In the genomic region with DNA sequence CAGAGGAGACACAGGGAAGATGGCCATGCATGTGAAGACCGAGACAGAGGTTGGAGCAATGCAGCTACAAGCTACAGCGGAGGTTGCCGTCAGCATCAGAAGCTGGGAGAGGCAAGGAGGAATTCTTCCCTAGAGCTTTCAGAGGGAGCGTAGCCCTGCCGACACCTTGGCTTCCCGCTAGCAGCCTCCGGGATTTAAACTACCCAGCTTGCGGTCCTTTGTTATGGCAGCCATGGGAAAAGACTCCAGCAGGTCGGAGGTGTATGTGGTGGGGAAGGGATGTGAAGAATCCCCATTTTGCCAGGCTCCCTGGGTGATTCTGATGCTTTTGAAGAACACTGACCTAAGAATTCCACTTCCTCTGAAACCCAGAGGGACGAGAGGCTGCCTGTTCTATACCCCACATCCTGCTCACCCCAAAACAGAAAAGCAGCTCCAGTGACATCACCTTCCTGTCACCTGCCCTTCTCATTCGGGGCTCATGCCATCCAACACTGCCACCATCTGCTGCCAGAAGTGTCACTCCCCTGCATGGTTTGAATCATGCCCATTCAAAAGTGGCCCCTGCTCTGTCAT, we compare ENCODE assay signal across 11 cellular contexts. TPM values are rescaled to one million over a fixed set of nuclear protein-coding genes. Genes with fewer than 3 reads are reported as not detected.
DNase-seq lines count a peak whose midpoint lies in the region; ATAC-seq, FAIRE-seq and TF ChIP-seq lines count a peak whose summit lies in the region.
"Had no signal": no experiment of that assay in that cellular context is flagged by ENCODE, and none has a peak within 500 bp of the region (broad histone marks: within the 10 kb centered on the region; RNA-seq: fewer than 3 reads in every experiment).

No MANE protein-coding gene starts in this region.

- H3K36me3 Mint-ChIP-seq in activated naive CD8-positive, alpha-beta T cell: no peaks in the 10 kb centered on the region
- no peaks in the 10 kb centered on the region for H3K36me3 Mint-ChIP-seq in naive thymus-derived CD8-positive, alpha-beta T cell

- peaks cover under 1% of the 10 kb centered on the region for H3K27me3 Mint-ChIP-seq in activated naive CD8-positive, alpha-beta T cell
- H3K27me3 Mint-ChIP-seq in naive thymus-derived CD8-positive, alpha-beta T cell: peaks cover 0 to 3% (median 0%) of the 10 kb centered on the region in 5 donors
- H3K27me3 Mint-ChIP-seq: stimulated activated naive CD8-positive, alpha-beta T cell treated with anti-CD3 and anti-CD28 coated beads, Interleukin-15, Interleukin-2, amounts not matched to agents 100 ng/mL and 50 ng/mL, for 24 hours had no signal

- in situ Hi-C loops in GM13977 (cut with MboI; ENCODE audit: low pct_unique_long_range_greater_than_20kb, low sequenced_read_pairs, unreplicated experiment): no loop called here

- H3K4me1 ChIP-seq in pancreas: peaks cover 0 to 4% (median 0%) of the 10 kb centered on the region in 3 donors

- H3K4me1 Mint-ChIP-seq in activated naive CD8-positive, alpha-beta T cell (ENCODE audit: low read depth): peaks cover 43% of the 10 kb centered on the region
- peaks cover 12 to 43% (median 41%) of the 10 kb centered on the region in 4 donors for H3K4me1 Mint-ChIP-seq in naive thymus-derived CD8-positive, alpha-beta T cell

- peak; percentile 24 to 56 for ATAC-seq in naive thymus-derived CD8-positive, alpha-beta T cell
- no peak for ATAC-seq in pancreas
- ATAC-seq in HG02840 (IDR thresholded peaks at IDR 0.05; ENCODE audit: low FRiP score, unreplicated experiment): no peak

- no peaks in the 10 kb centered on the region for H3K9me3 ChIP-seq in pancreas
- H3K9me3 ChIP-seq: spleen had no signal

- H3K27ac Mint-ChIP-seq in activated naive CD8-positive, alpha-beta T cell: peak overlapping the region; percentile 84
- peak overlapping the region; percentile 92 to 98 (median 95) for H3K27ac Mint-ChIP-seq in naive thymus-derived CD8-positive, alpha-beta T cell
- H3K27ac Mint-ChIP-seq: stimulated activated naive CD8-positive, alpha-beta T cell treated with anti-CD3 and anti-CD28 coated beads, Interleukin-15, Interleukin-2, amounts not matched to agents 100 ng/mL and 50 ng/mL, for 24 hours had no signal

- no peaks in the 10 kb centered on the region for H3K27me3 ChIP-seq in pancreas

- peak; percentile 38 for DNase-seq in GM13977 (ENCODE audit: low spot score)
- peak; percentile 19 for DNase-seq in NCI-H69 (lab: John Stamatoyannopoulos, UW)
- peak; percentile 14 to 79 (median 56) for DNase-seq in naive thymus-derived CD8-positive, alpha-beta T cell
- no peak for DNase-seq in pancreas
- no peak for DNase-seq in D721Med (ENCODE audit: insufficient read length, low spot score)
- DNase-seq: head of caudate nucleus, NCI-H510A treated with DMSO at 0.1 percent for 48 hours, spleen had no signal

- WGBS in pancreas, 2 donors: 71 to 75% methylated on average over 11 of the region's 11 CpGs

- H3K36me3 ChIP-seq in pancreas: no peaks in the 10 kb centered on the region
- H3K36me3 ChIP-seq: spleen had no signal

- intact Hi-C loops in pancreas (cut with DNase I): no loop called here

- H3K27ac ChIP-seq in pancreas: no peak overlapping the region
- H3K27ac ChIP-seq: spleen had no signal

- peak overlapping the region; percentile 92 for H3K4me3 Mint-ChIP-seq in activated naive CD8-positive, alpha-beta T cell
- peak overlapping the region; percentile 19 to 97 (median 84) for H3K4me3 Mint-ChIP-seq in naive thymus-derived CD8-positive, alpha-beta T cell
- H3K4me3 Mint-ChIP-seq: stimulated activated naive CD8-positive, alpha-beta T cell treated with anti-CD3 and anti-CD28 coated beads, Interleukin-15, Interleukin-2, amounts not matched to agents 100 ng/mL and 50 ng/mL, for 24 hours had no signal

- no peak overlapping the region for H3K4me3 ChIP-seq in pancreas
- H3K4me3 ChIP-seq: spleen had no signal

- no peak for FAIRE-seq in pancreas (lab: Jason Lieb, UNC)
- no peak for FAIRE-seq in D721Med (lab: Jason Lieb, UNC)

- POLR2A ChIA-PET in naive thymus-derived CD8-positive, alpha-beta T cell (lab: Charles Lee): interaction anchor here (0.6 to 4.6 kb wide), 4 partner anchors 50 to 693 kb away, joined by 4 to 132 read pairs (median 4); a partner anchor contains a TSS

- TF ChIP-seq CTCF in GM13977 (IDR thresholded peaks at IDR 0.05; ENCODE audit: extremely low read depth, insufficient read depth, missing control alignments) (no peak), pancreas (IDR thresholded peaks at IDR 0.05) (no peak), D721Med (IDR thresholded peaks at IDR 0.05; ENCODE audit: insufficient read depth, missing control alignments) (no peak)

- no peaks in the 10 kb centered on the region for H3K9me3 Mint-ChIP-seq in activated naive CD8-positive, alpha-beta T cell (ENCODE audit: low read depth)
- H3K9me3 Mint-ChIP-seq in naive thymus-derived CD8-positive, alpha-beta T cell: no peaks in the 10 kb centered on the region
- H3K9me3 Mint-ChIP-seq: stimulated activated naive CD8-positive, alpha-beta T cell treated with anti-CD3 and anti-CD28 coated beads, Interleukin-15, Interleukin-2, amounts not matched to agents 100 ng/mL and 50 ng/mL, for 24 hours had no signal

RNA-seq across cellular contexts. Expression of a gene that starts 3.3 kb away (rescaled TPM):
- 10 to 100 TPM; 32.7 to 42.7 TPM for total RNA-seq in naive thymus-derived CD8-positive, alpha-beta T cell
- polyA plus RNA-seq in naive thymus-derived CD8-positive, alpha-beta T cell: 10 to 100 TPM; 17.7 to 22.5 (median 21.9) TPM
- total RNA-seq in pancreas: 10 to 100 TPM; 14.4 to 24.6 (median 19.7) TPM
- polyA plus RNA-seq in pancreas: 10 to 100 TPM; 14.3 to 21.3 TPM

RNA-seq across cellular contexts. Expression of a gene that starts 51.6 kb away (rescaled TPM):
- total RNA-seq in naive thymus-derived CD8-positive, alpha-beta T cell: 10 to 100 TPM; 17.3 to 18.6 TPM
- 10 to 100 TPM; 17.6 to 20.5 (median 20.1) TPM for polyA plus RNA-seq in naive thymus-derived CD8-positive, alpha-beta T cell
- total RNA-seq in pancreas: 10 to 100 TPM; 13.4 to 22.5 (median 18.3) TPM
- 10 to 100 TPM; 20.0 to 32.0 TPM for polyA plus RNA-seq in pancreas

Comparison
In these comparisons a context has a peak if more than half of its experiments do, and no peak if none do; other contexts are left out.
1. DNase-seq: peak in GM13977 (single experiment), NCI-H69 (single experiment) and naive thymus-derived CD8-positive, alpha-beta T cell (10 of 10); none in pancreas (0 of 6) and D721Med (single experiment).
2. ATAC-seq: peak in naive thymus-derived CD8-positive, alpha-beta T cell (2 of 2); none in pancreas (0 of 4) and HG02840 (single experiment).